Comparison of ENCODE assay signal across 24 cellular contexts in the genomic region with DNA sequence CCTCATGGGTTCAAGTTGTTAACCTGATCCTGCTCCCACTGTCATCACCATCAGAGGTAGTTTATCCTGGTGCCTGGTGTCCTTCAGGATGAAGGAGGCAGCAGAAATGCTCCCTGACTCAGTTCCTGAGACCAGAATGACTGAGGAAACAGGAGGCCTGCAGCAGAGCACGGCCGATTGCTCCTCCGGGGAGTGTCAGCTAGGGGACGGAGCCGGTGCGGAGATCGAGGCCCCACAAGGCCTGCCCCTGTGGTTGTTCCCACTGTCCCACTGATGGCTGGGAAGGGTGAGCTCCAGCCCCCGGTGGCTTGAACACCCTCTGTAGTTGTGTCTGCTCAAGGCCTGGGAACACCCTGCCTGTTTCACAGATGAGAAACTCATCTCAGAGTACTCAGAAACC. TPM values are rescaled to one million over a fixed set of nuclear protein-coding genes. Genes with fewer than 3 reads are reported as not detected.
DNase-seq lines count a peak whose midpoint lies in the region; ATAC-seq and TF ChIP-seq lines count a peak whose summit lies in the region.
"Had no signal": no experiment of that assay in that cellular context is flagged by ENCODE, and none has a peak within 500 bp of the region (broad histone marks: within the 10 kb centered on the region; RNA-seq: fewer than 3 reads in every experiment).

No MANE protein-coding gene starts in this region.

- H3K4me3 Mint-ChIP-seq in H9 = no peak overlapping the region; a peak in 1 of 5 replicates
- H3K4me3 Mint-ChIP-seq: activated CD8-positive, alpha-beta T cell treated with anti-CD3 and anti-CD28 coated beads for 36 hours; CD4-positive, alpha-beta T cell; stimulated activated naive CD8-positive, alpha-beta T cell treated with anti-CD3 and anti-CD28 coated beads, Interleukin-15, amount 100 ng/mL, for 72 hours had no signal

- H3K4me1 ChIP-seq in H9 (ENCODE audit: insufficient read depth, low read length) (peaks cover 8% of the 10 kb centered on the region; the same call in 1 of the 2 replicates), body of pancreas (peaks cover 97% of the 10 kb centered on the region), right lobe of liver (peaks cover 0 to 74% (median 29%) of the 10 kb centered on the region in 4 donors), prostate gland (replicated peaks) (peaks cover 28% of the 10 kb centered on the region), ovary (ENCODE audit: insufficient read depth) (peaks cover 36% of the 10 kb centered on the region)
- H3K4me1 ChIP-seq: breast epithelium had no signal

- peaks cover 80 to 84% of the 10 kb centered on the region in 2 experiments for H3K4me1 Mint-ChIP-seq in H9
- H3K4me1 Mint-ChIP-seq: stimulated activated naive CD8-positive, alpha-beta T cell treated with anti-CD3 and anti-CD28 coated beads, Interleukin-15, amount 100 ng/mL, for 72 hours had no signal

- no peak for DNase-seq in H9
- DNase-seq in body of pancreas = no peak
- DNase-seq in right lobe of liver = no peak
- no peak for DNase-seq in prostate gland (ENCODE audit: low spot score)
- DNase-seq in hypothalamus (lab: John Stamatoyannopoulos, UW) = no peak
- DNase-seq in GM10266 (ENCODE audit: extremely low spot score) = no peak
- DNase-seq in NCI-H2227 (lab: John Stamatoyannopoulos, UW; ENCODE audit: unreplicated experiment) = no peak
- no peak for DNase-seq in ovary
- DNase-seq: activated CD8-positive, alpha-beta T cell treated with anti-CD3 and anti-CD28 coated beads for 36 hours; activated T-cell treated with anti-CD3 and anti-CD28 coated beads for 4 hours; CD4-positive, alpha-beta T cell; DMS 273 treated with DMSO at 0.1 percent for 48 hours; foreskin fibroblast; HCEC 1CT; left ventricle myocardium superior; MV-4-11; NCI-H1694; NCI-H526 treated with DMSO at 0.1 percent for 48 hours; stimulated activated CD4-positive, alpha-beta T cell treated with anti-CD3 and anti-CD28 coated beads, Interleukin-4, amount 100 ng/mL, for 4 hours; stimulated activated naive CD8-positive, alpha-beta T cell treated with anti-CD3 and anti-CD28 coated beads, Interleukin-15, amount 100 ng/mL, for 72 hours; upper lobe of right lung had no signal

- no peak overlapping the region for H3T11ph ChIP-seq in H9 (ENCODE audit: low read length)

- peak overlapping the region; percentile 7 for H2BK120ac ChIP-seq in H9 (ENCODE audit: low read depth, low read length, poor library complexity, severe bottlenecking)

- peak overlapping the region; percentile 28; the same call in 1 of the 2 replicates for H3K4ac ChIP-seq in H9 (ENCODE audit: low read depth, low read length)

- H4K91ac ChIP-seq in H9 (ENCODE audit: insufficient read length, low read depth, low read length) = peak overlapping the region; percentile 54

- no peak overlapping the region for H3K14ac ChIP-seq in H9 (ENCODE audit: insufficient read depth, low read length)

- H3K79me2 ChIP-seq in H9 (ENCODE audit: insufficient read depth, low read length) = peaks cover 3% of the 10 kb centered on the region; the same call in 1 of the 2 replicates

- no peak overlapping the region for H3K4me3 ChIP-seq in body of pancreas
- no peak overlapping the region for H3K4me3 ChIP-seq in right lobe of liver
- H3K4me3 ChIP-seq in prostate gland = no peak overlapping the region
- no peak overlapping the region for H3K4me3 ChIP-seq in ovary
- H3K4me3 ChIP-seq: breast epithelium, upper lobe of right lung had no signal

- no peaks in the 10 kb centered on the region for H3K23me2 ChIP-seq in H9 (ENCODE audit: insufficient read length, low read depth, low read length, poor library complexity, severe bottlenecking)

- H3K23ac ChIP-seq in H9 (ENCODE audit: insufficient read length, low read depth, low read length) = no peak overlapping the region

- no peak overlapping the region for H3K56ac ChIP-seq in H9 (ENCODE audit: insufficient read length, low read depth, low read length)

- H3K36me3 ChIP-seq in body of pancreas (replicated peaks in 1 of 2; ENCODE audit: insufficient read depth in 1 of 2, low read depth in 2 of 2) (no peaks in the 10 kb centered on the region), right lobe of liver (no peaks in the 10 kb centered on the region), prostate gland (no peaks in the 10 kb centered on the region), ovary (no peaks in the 10 kb centered on the region)
- H3K36me3 ChIP-seq: breast epithelium, neutrophil, upper lobe of right lung had no signal

- ATAC-seq in body of pancreas (no peak), right lobe of liver (no peak)
- ATAC-seq: activated CD8-positive, alpha-beta T cell treated with anti-CD3 and anti-CD28 coated beads for 36 hours; left ventricle myocardium superior; stimulated activated naive CD8-positive, alpha-beta T cell treated with anti-CD3 and anti-CD28 coated beads, Interleukin-15, amount 100 ng/mL, for 72 hours; upper lobe of right lung had no signal

- H3K4me2 ChIP-seq in H9 (ENCODE audit: insufficient read depth, insufficient read length, low read length) = no peak overlapping the region
- H3K4me2 ChIP-seq: KMS-11 had no signal

- H2AK5ac ChIP-seq in H9 (ENCODE audit: insufficient read length, low read length) = no peak overlapping the region

- TF ChIP-seq POLR2A in body of pancreas (IDR thresholded peaks at IDR 0.05) (no peak), right lobe of liver (IDR thresholded peaks at IDR 0.05) (no peak), prostate gland (IDR thresholded peaks at IDR 0.05) (no peak), ovary (IDR thresholded peaks at IDR 0.05) (no peak)

- no peak overlapping the region; the same call in 1 of the 2 replicates for H2BK15ac ChIP-seq in H9 (ENCODE audit: low read depth, low read length)

- H3K9me3 ChIP-seq in H9 (ENCODE audit: control insufficient read depth, low read depth, low read length) (no peaks in the 10 kb centered on the region), body of pancreas (no peaks in the 10 kb centered on the region), right lobe of liver (no peaks in the 10 kb centered on the region), prostate gland (no peaks in the 10 kb centered on the region), ovary (no peaks in the 10 kb centered on the region)
- H3K9me3 ChIP-seq: breast epithelium, neutrophil, upper lobe of right lung had no signal

- H2BK12ac ChIP-seq in H9 (ENCODE audit: insufficient read length, low read depth, low read length) = peak overlapping the region; percentile 55

- H3K27ac ChIP-seq in H9 (ENCODE audit: insufficient read length, low read depth, low read length) (no peak overlapping the region), body of pancreas (peak overlapping the region; percentile 22 to 92 (median 88)), right lobe of liver (peak overlapping the region; percentile 77 to 93 (median 89)), prostate gland (peak overlapping the region; percentile 36 to 71), ovary (no peak overlapping the region)
- H3K27ac ChIP-seq: KMS-11, neutrophil, upper lobe of right lung had no signal

- no peak overlapping the region for H2AFZ ChIP-seq in H9 (ENCODE audit: low read length)

- H2BK20ac ChIP-seq in H9 (ENCODE audit: low read depth, low read length, poor library complexity, severe bottlenecking) = no peak overlapping the region

- no peaks in the 10 kb centered on the region for H4K20me1 ChIP-seq in H9 (ENCODE audit: control insufficient read depth, insufficient read depth, insufficient read length)

- intact Hi-C loops in body of pancreas (cut with DNase I) = no loop called here
- intact Hi-C loops in right lobe of liver (cut with DNase I) = no loop called here
- intact Hi-C loops in prostate gland (cut with DNase I) = no loop called here
- intact Hi-C loops in ovary (cut with DNase I) = loop anchor here in 1 of 4 donors (5.0 kb wide), 1 partner anchor 45 kb away; the partner anchor contains the start of gene SH3BP4

- TF ChIP-seq CTCF in H9 (conservative IDR thresholded peaks at IDR 0.05) (no peak), body of pancreas (IDR thresholded peaks at IDR 0.05) (no peak), right lobe of liver (IDR thresholded peaks at IDR 0.05) (no peak), prostate gland (IDR thresholded peaks at IDR 0.05) (no peak), GM10266 (IDR thresholded peaks at IDR 0.05; ENCODE audit: control insufficient read depth, insufficient read depth, low read depth, missing control alignments) (no peak), ovary (IDR thresholded peaks at IDR 0.05) (no peak)

- no peak overlapping the region for H3K9ac ChIP-seq in H9 (ENCODE audit: extremely low read depth, insufficient read length, low read length)
- H3K9ac ChIP-seq: KMS-11 had no signal

- no peak overlapping the region for H4K5ac ChIP-seq in H9 (ENCODE audit: insufficient read length, low read depth, low read length)

- TF ChIP-seq EP300 in ovary (IDR thresholded peaks at IDR 0.05) = no peak

- H3K27me3 ChIP-seq in H9 (ENCODE audit: insufficient read depth, low read length) (no peaks in the 10 kb centered on the region), body of pancreas (no peaks in the 10 kb centered on the region), right lobe of liver (no peaks in the 10 kb centered on the region), prostate gland (replicated peaks; ENCODE audit: insufficient read depth) (no peaks in the 10 kb centered on the region), ovary (no peaks in the 10 kb centered on the region)
- H3K27me3 ChIP-seq: breast epithelium, neutrophil, upper lobe of right lung had no signal

- H3K36me3 Mint-ChIP-seq in H9 (ENCODE audit: insufficient read depth in 1 of 3, low read depth in 3 of 3) = peaks cover 15 to 82% (median 68%) of the 10 kb centered on the region in 3 experiments; a peak in 6 of 7 replicates

- no peaks in the 10 kb centered on the region for H3K79me1 ChIP-seq in H9 (ENCODE audit: insufficient read depth, low read depth, low read length, poor library complexity, severe bottlenecking)

- no peak overlapping the region for H4K8ac ChIP-seq in H9 (replicated peaks; ENCODE audit: insufficient read length, low read depth, low read length)

- no peaks in the 10 kb centered on the region for H3K27me3 Mint-ChIP-seq in H9 (ENCODE audit: low read depth)

- peak overlapping the region; percentile 57 to 91 (median 66); a peak in 6 of 7 replicates for H3K27ac Mint-ChIP-seq in H9
- H3K27ac Mint-ChIP-seq: activated CD8-positive, alpha-beta T cell treated with anti-CD3 and anti-CD28 coated beads for 36 hours; CD4-positive, alpha-beta T cell; stimulated activated naive CD8-positive, alpha-beta T cell treated with anti-CD3 and anti-CD28 coated beads, Interleukin-15, amount 100 ng/mL, for 72 hours had no signal

- H3K18ac ChIP-seq in H9 (ENCODE audit: insufficient read length, low read depth, low read length) = peak overlapping the region; percentile 21

- H3K9me3 Mint-ChIP-seq in H9 = no peaks in the 10 kb centered on the region
- H3K9me3 Mint-ChIP-seq: activated CD8-positive, alpha-beta T cell treated with anti-CD3 and anti-CD28 coated beads for 36 hours; CD4-positive, alpha-beta T cell; stimulated activated naive CD8-positive, alpha-beta T cell treated with anti-CD3 and anti-CD28 coated beads, Interleukin-15, amount 100 ng/mL, for 72 hours had no signal

- WGBS in H9 (ENCODE audit: extremely low coverage, insufficient read length, low lambda C conversion rate) = no CpG with 5 or more reads among the region's 8 CpGs
- WGBS in body of pancreas, 2 donors = 90 to 95% methylated on average over 6 to 8 of the region's 8 CpGs
- 82% methylated on average over 2 of the region's 8 CpGs for WGBS in right lobe of liver (ENCODE audit: insufficient coverage, low coverage, low lambda C conversion rate, missing lambda C conversion rate)
- 95% methylated on average over 7 of the region's 8 CpGs for WGBS in prostate gland
- 93 to 97% (median 94%) methylated on average over 8 of the region's 8 CpGs for WGBS in ovary, 3 donors

- H2BK5ac ChIP-seq in H9 (ENCODE audit: insufficient read length, low read length) = no peak overlapping the region

RNA-seq across cellular contexts. Expression of gene SH3BP4, which starts 45.6 kb away (rescaled TPM):
- total RNA-seq in H9 (2021) = 88.5 and 93.8 TPM in 2 replicates
- total RNA-seq in body of pancreas = 10 to 100 TPM; 62.6 to 71.9 TPM
- 10 to 100 TPM; 18.8 to 30.4 (median 26.3) TPM for total RNA-seq in right lobe of liver
- total RNA-seq in prostate gland = 100 to 1,000 TPM in 1 of 2 donors, 10 to 100 TPM in 1; 86.7 to 134 TPM
- total RNA-seq in ovary = 10 to 100 TPM; 21.2 to 44.9 (median 37.4) TPM
- 10 to 100 TPM; 20.3 to 29.3 TPM for polyA plus RNA-seq in ovary

Comparison
In these comparisons a context has a peak if more than half of its experiments do, and no peak if none do; other contexts are left out.
1. H3K27ac ChIP-seq: peak in body of pancreas (4 of 4), right lobe of liver (3 of 3) and prostate gland (2 of 2); none in H9 (single experiment) and ovary (0 of 2).